Comparison of ENCODE assay signal across 1 cellular context in the genomic region with DNA sequence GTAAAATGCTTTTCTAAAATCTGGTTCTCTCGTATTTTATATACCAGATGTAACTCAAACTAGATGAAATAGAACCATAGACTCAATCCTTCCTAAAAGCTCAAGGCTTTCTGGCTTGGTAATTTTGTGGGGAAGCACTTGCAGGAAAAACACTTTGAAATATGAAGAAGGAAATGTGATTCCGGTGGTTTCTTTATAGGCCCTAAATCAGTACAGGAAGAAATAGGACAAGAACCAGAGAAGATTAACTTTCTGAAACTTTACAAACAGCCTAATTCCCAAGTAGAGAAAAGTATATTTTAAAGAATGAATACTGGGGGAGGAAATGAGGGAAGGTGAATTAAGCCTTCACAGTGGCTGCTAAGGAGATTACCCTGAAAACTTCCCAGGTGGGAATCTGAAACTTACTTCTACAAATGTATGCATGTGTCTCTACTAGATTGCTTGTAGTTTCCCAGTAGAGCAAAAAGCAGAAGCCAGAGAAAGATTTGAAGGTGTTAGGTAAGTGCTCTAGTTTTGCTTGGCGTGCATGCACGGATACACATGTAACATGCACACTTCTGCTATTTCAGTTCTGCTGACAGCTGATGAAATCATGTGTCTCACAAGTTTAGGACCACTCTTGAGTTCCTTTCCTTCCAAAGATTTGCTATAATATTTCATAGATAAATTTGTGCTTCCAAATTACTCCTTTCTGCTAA.
TF ChIP-seq lines count a peak whose summit lies in the region.

No MANE protein-coding gene starts in this region.

TF ChIP-seq in GM12878, 131 proteins besides CTCF, POLR2A, EP300 and RAD21 (continued from another document and continues in another):
- TF ChIP-seq, protein P1, sequence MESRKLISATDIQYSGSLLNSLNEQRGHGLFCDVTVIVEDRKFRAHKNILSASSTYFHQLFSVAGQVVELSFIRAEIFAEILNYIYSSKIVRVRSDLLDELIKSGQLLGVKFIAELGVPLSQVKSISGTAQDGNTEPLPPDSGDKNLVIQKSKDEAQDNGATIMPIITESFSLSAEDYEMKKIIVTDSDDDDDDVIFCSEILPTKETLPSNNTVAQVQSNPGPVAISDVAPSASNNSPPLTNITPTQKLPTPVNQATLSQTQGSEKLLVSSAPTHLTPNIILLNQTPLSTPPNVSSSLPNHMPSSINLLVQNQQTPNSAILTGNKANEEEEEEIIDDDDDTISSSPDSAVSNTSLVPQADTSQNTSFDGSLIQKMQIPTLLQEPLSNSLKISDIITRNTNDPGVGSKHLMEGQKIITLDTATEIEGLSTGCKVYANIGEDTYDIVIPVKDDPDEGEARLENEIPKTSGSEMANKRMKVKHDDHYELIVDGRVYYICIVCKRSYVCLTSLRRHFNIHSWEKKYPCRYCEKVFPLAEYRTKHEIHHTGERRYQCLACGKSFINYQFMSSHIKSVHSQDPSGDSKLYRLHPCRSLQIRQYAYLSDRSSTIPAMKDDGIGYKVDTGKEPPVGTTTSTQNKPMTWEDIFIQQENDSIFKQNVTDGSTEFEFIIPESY (IDR thresholded peaks at IDR 0.05) = no peak
- no peak for TF ChIP-seq BMI1 (IDR thresholded peaks at IDR 0.05; ENCODE audit: borderline replicate concordance)
- TF ChIP-seq TCF7 (IDR thresholded peaks at IDR 0.05; ENCODE audit: borderline replicate concordance) = no peak
- no peak for TF ChIP-seq MYB (IDR thresholded peaks at IDR 0.05; ENCODE audit: borderline replicate concordance, low read depth, low read length)
- no peak; the same call in none of the 2 replicates for TF ChIP-seq JUNB (IDR thresholded peaks at IDR 0.05)
- no peak for TF ChIP-seq FOS (IDR thresholded peaks at IDR 0.05; ENCODE audit: borderline replicate concordance, extremely low read depth, insufficient read length)
- peak; percentile 79 for TF ChIP-seq EED (IDR thresholded peaks at IDR 0.05; ENCODE audit: low read depth)
- no peak; the same call in 1 of the 2 replicates for TF ChIP-seq SIN3A (IDR thresholded peaks at IDR 0.05; ENCODE audit: low read depth, low read length)
- no peak for TF ChIP-seq CEBPB (IDR thresholded peaks at IDR 0.05; ENCODE audit: borderline replicate concordance in 1 of 2, low read depth in 2 of 2, low read length in 2 of 2)
- no peak for TF ChIP-seq ZNF274 (IDR thresholded peaks at IDR 0.05; ENCODE audit: insufficient read depth, insufficient read length)
- TF ChIP-seq, protein P2, sequence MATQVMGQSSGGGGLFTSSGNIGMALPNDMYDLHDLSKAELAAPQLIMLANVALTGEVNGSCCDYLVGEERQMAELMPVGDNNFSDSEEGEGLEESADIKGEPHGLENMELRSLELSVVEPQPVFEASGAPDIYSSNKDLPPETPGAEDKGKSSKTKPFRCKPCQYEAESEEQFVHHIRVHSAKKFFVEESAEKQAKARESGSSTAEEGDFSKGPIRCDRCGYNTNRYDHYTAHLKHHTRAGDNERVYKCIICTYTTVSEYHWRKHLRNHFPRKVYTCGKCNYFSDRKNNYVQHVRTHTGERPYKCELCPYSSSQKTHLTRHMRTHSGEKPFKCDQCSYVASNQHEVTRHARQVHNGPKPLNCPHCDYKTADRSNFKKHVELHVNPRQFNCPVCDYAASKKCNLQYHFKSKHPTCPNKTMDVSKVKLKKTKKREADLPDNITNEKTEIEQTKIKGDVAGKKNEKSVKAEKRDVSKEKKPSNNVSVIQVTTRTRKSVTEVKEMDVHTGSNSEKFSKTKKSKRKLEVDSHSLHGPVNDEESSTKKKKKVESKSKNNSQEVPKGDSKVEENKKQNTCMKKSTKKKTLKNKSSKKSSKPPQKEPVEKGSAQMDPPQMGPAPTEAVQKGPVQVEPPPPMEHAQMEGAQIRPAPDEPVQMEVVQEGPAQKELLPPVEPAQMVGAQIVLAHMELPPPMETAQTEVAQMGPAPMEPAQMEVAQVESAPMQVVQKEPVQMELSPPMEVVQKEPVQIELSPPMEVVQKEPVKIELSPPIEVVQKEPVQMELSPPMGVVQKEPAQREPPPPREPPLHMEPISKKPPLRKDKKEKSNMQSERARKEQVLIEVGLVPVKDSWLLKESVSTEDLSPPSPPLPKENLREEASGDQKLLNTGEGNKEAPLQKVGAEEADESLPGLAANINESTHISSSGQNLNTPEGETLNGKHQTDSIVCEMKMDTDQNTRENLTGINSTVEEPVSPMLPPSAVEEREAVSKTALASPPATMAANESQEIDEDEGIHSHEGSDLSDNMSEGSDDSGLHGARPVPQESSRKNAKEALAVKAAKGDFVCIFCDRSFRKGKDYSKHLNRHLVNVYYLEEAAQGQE (IDR thresholded peaks at IDR 0.05; ENCODE audit: low read depth, low read length) = no peak
- TF ChIP-seq, protein P3, sequence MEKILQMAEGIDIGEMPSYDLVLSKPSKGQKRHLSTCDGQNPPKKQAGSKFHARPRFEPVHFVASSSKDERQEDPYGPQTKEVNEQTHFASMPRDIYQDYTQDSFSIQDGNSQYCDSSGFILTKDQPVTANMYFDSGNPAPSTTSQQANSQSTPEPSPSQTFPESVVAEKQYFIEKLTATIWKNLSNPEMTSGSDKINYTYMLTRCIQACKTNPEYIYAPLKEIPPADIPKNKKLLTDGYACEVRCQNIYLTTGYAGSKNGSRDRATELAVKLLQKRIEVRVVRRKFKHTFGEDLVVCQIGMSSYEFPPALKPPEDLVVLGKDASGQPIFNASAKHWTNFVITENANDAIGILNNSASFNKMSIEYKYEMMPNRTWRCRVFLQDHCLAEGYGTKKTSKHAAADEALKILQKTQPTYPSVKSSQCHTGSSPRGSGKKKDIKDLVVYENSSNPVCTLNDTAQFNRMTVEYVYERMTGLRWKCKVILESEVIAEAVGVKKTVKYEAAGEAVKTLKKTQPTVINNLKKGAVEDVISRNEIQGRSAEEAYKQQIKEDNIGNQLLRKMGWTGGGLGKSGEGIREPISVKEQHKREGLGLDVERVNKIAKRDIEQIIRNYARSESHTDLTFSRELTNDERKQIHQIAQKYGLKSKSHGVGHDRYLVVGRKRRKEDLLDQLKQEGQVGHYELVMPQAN (conservative IDR thresholded peaks at IDR 0.05) = no peak
- peak; percentile 96 for TF ChIP-seq SPI1 (IDR thresholded peaks at IDR 0.05; ENCODE audit: borderline replicate concordance, insufficient read depth, low read depth, low read length)
- no peak for TF ChIP-seq YBX1 (IDR thresholded peaks at IDR 0.05)
- TF ChIP-seq, protein P4, sequence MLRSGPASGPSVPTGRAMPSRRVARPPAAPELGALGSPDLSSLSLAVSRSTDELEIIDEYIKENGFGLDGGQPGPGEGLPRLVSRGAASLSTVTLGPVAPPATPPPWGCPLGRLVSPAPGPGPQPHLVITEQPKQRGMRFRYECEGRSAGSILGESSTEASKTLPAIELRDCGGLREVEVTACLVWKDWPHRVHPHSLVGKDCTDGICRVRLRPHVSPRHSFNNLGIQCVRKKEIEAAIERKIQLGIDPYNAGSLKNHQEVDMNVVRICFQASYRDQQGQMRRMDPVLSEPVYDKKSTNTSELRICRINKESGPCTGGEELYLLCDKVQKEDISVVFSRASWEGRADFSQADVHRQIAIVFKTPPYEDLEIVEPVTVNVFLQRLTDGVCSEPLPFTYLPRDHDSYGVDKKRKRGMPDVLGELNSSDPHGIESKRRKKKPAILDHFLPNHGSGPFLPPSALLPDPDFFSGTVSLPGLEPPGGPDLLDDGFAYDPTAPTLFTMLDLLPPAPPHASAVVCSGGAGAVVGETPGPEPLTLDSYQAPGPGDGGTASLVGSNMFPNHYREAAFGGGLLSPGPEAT (IDR thresholded peaks at IDR 0.05; ENCODE audit: low read depth) = peak; percentile 85
- TF ChIP-seq, protein P5, sequence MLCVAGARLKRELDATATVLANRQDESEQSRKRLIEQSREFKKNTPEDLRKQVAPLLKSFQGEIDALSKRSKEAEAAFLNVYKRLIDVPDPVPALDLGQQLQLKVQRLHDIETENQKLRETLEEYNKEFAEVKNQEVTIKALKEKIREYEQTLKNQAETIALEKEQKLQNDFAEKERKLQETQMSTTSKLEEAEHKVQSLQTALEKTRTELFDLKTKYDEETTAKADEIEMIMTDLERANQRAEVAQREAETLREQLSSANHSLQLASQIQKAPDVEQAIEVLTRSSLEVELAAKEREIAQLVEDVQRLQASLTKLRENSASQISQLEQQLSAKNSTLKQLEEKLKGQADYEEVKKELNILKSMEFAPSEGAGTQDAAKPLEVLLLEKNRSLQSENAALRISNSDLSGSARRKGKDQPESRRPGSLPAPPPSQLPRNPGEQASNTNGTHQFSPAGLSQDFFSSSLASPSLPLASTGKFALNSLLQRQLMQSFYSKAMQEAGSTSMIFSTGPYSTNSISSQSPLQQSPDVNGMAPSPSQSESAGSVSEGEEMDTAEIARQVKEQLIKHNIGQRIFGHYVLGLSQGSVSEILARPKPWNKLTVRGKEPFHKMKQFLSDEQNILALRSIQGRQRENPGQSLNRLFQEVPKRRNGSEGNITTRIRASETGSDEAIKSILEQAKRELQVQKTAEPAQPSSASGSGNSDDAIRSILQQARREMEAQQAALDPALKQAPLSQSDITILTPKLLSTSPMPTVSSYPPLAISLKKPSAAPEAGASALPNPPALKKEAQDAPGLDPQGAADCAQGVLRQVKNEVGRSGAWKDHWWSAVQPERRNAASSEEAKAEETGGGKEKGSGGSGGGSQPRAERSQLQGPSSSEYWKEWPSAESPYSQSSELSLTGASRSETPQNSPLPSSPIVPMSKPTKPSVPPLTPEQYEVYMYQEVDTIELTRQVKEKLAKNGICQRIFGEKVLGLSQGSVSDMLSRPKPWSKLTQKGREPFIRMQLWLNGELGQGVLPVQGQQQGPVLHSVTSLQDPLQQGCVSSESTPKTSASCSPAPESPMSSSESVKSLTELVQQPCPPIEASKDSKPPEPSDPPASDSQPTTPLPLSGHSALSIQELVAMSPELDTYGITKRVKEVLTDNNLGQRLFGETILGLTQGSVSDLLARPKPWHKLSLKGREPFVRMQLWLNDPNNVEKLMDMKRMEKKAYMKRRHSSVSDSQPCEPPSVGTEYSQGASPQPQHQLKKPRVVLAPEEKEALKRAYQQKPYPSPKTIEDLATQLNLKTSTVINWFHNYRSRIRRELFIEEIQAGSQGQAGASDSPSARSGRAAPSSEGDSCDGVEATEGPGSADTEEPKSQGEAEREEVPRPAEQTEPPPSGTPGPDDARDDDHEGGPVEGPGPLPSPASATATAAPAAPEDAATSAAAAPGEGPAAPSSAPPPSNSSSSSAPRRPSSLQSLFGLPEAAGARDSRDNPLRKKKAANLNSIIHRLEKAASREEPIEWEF (IDR thresholded peaks at IDR 0.05; ENCODE audit: insufficient replicate concordance, low read depth, low read length) = peak; percentile 95
- TF ChIP-seq RFX5 (IDR thresholded peaks at IDR 0.05; ENCODE audit: low read depth, low read length) = no peak
- no peak for TF ChIP-seq HDAC2 (IDR thresholded peaks at IDR 0.05)
- TF ChIP-seq MXI1 (IDR thresholded peaks at IDR 0.05; ENCODE audit: low read depth, low read length) = peak; percentile 92
- TF ChIP-seq POLR2AphosphoS2 (IDR thresholded peaks at IDR 0.05; ENCODE audit: low read depth, low read length) = no peak
- no peak for TF ChIP-seq STAT3 (IDR thresholded peaks at IDR 0.05; ENCODE audit: low read depth, low read length)
- TF ChIP-seq DPF2 (IDR thresholded peaks at IDR 0.05) = peak; percentile 75
- no peak for TF ChIP-seq SMAD5 (IDR thresholded peaks at IDR 0.05; ENCODE audit: low read depth)
- no peak for TF ChIP-seq NR2C1 (IDR thresholded peaks at IDR 0.05)
- no peak for TF ChIP-seq RBBP5 (conservative IDR thresholded peaks at IDR 0.05)
- no peak for TF ChIP-seq TARDBP (IDR thresholded peaks at IDR 0.05; ENCODE audit: borderline replicate concordance)
- no peak for TF ChIP-seq SREBF1 (IDR thresholded peaks at IDR 0.05; ENCODE audit: low read length)
- TF ChIP-seq FOXM1 (IDR thresholded peaks at IDR 0.05; ENCODE audit: low read depth, low read length) = peak; percentile 67; the same call in 1 of the 2 replicates
- TF ChIP-seq, protein P6, sequence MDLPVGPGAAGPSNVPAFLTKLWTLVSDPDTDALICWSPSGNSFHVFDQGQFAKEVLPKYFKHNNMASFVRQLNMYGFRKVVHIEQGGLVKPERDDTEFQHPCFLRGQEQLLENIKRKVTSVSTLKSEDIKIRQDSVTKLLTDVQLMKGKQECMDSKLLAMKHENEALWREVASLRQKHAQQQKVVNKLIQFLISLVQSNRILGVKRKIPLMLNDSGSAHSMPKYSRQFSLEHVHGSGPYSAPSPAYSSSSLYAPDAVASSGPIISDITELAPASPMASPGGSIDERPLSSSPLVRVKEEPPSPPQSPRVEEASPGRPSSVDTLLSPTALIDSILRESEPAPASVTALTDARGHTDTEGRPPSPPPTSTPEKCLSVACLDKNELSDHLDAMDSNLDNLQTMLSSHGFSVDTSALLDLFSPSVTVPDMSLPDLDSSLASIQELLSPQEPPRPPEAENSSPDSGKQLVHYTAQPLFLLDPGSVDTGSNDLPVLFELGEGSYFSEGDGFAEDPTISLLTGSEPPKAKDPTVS (IDR thresholded peaks at IDR 0.05; ENCODE audit: low read depth, low read length) = no peak
- TF ChIP-seq, protein P7, sequence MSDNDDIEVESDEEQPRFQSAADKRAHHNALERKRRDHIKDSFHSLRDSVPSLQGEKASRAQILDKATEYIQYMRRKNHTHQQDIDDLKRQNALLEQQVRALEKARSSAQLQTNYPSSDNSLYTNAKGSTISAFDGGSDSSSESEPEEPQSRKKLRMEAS (IDR thresholded peaks at IDR 0.05; ENCODE audit: low read depth, low read length) = peak; percentile 72; the same call in 1 of the 2 replicates
- TF ChIP-seq ZBED1 (IDR thresholded peaks at IDR 0.05; ENCODE audit: borderline replicate concordance) = no peak; the same call in 1 of the 2 replicates
- TF ChIP-seq KAT2A (conservative IDR thresholded peaks at IDR 0.05; ENCODE audit: control insufficient read depth, low read depth, low read length) = no peak
- TF ChIP-seq IKZF1 (conservative IDR thresholded peaks at IDR 0.05) = peak; percentile 69
- TF ChIP-seq, protein P8, sequence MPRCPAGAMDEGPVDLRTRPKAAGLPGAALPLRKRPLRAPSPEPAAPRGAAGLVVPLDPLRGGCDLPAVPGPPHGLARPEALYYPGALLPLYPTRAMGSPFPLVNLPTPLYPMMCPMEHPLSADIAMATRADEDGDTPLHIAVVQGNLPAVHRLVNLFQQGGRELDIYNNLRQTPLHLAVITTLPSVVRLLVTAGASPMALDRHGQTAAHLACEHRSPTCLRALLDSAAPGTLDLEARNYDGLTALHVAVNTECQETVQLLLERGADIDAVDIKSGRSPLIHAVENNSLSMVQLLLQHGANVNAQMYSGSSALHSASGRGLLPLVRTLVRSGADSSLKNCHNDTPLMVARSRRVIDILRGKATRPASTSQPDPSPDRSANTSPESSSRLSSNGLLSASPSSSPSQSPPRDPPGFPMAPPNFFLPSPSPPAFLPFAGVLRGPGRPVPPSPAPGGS (IDR thresholded peaks at IDR 0.05; ENCODE audit: borderline replicate concordance, insufficient read depth, low read depth, low read length, poor library complexity, severe bottlenecking) = peak; percentile 93
- no peak for TF ChIP-seq SUPT20H (IDR thresholded peaks at IDR 0.05; ENCODE audit: borderline replicate concordance, control insufficient read depth, low read depth, low read length)
- no peak for TF ChIP-seq TCF3 (IDR thresholded peaks at IDR 0.05; ENCODE audit: borderline replicate concordance, insufficient read depth, low read depth, low read length)
- TF ChIP-seq HDGF (IDR thresholded peaks at IDR 0.05) = no peak
- TF ChIP-seq ZNF217 (IDR thresholded peaks at IDR 0.05) = no peak
- no peak for TF ChIP-seq NRF1 (conservative IDR thresholded peaks at IDR 0.05; ENCODE audit: low read depth, low read length)
- no peak for TF ChIP-seq CHD4 (IDR thresholded peaks at IDR 0.05)
- TF ChIP-seq ZSCAN29 (IDR thresholded peaks at IDR 0.05) = no peak
- peak; percentile 80; the same call in 2 of the 3 replicates for TF ChIP-seq POU2F2 (IDR thresholded peaks at IDR 0.05; ENCODE audit: borderline replicate concordance, low read depth, low read length)
- TF ChIP-seq TBL1XR1 (IDR thresholded peaks at IDR 0.05; ENCODE audit: low read depth, low read length) = no peak
- peak; percentile 27; the same call in 1 of the 2 replicates for TF ChIP-seq CREM (IDR thresholded peaks at IDR 0.05; ENCODE audit: low read depth)
- TF ChIP-seq NR2F1 (conservative IDR thresholded peaks at IDR 0.05) = no peak
- TF ChIP-seq PAX8 (IDR thresholded peaks at IDR 0.05) = no peak
- TF ChIP-seq KDM1A (IDR thresholded peaks at IDR 0.05; ENCODE audit: borderline replicate concordance) = no peak
